In genomic region chr17:72120878-72121163, GRCh38 we compare ENCODE assay signal across 9 cellular contexts. TPM values are rescaled to one million over a fixed set of nuclear protein-coding genes. Genes with fewer than 3 reads are reported as not detected.
DNase-seq lines count a peak whose midpoint lies in the region; ATAC-seq and TF ChIP-seq lines count a peak whose summit lies in the region.
"Had no signal": no experiment of that assay in that cellular context is flagged by ENCODE, and none has a peak within 500 bp of the region (broad histone marks: within the 10 kb centered on the region; RNA-seq: fewer than 3 reads in every experiment).

SOX9 (plus strand) TSS chr17:72121020; CDS start chr17:72121392, 372 bp downstream.

- H3K9me3 ChIP-seq in gastrocnemius medialis: no peaks in the 10 kb centered on the region

- H3K27me3 Mint-ChIP-seq in effector memory CD8-positive, alpha-beta T cell: peaks cover 68 to 90% of the 10 kb centered on the region in 2 donors

- peaks cover 0 to 2% of the 10 kb centered on the region in 2 donors for H3K9me3 Mint-ChIP-seq in effector memory CD8-positive, alpha-beta T cell

- TF ChIP-seq CTCF in AG10803 (conservative IDR thresholded peaks at IDR 0.05; ENCODE audit: low read length) (no peak), astrocyte of the cerebellum (IDR thresholded peaks at IDR 0.05; ENCODE audit: low read depth, low read length, missing control alignments) (no peak), gastrocnemius medialis (IDR thresholded peaks at IDR 0.05 in 4 of 5, conservative IDR thresholded peaks at IDR 0.05 in 1 of 5) (no peak)

- H3K4me1 ChIP-seq in gastrocnemius medialis: peaks cover 11 to 30% of the 10 kb centered on the region in 2 donors

- peak within 1 kb of the TSS; percentile 88 to 91 (median 90) for H3K27ac ChIP-seq in gastrocnemius medialis

- peaks cover 4 to 17% (median 9%) of the 10 kb centered on the region in 3 donors for H3K27me3 ChIP-seq in gastrocnemius medialis

- H3K36me3 ChIP-seq in gastrocnemius medialis: no peaks in the 10 kb centered on the region

- peak; percentile 91 for ATAC-seq in GM18861 (IDR thresholded peaks at IDR 0.05; ENCODE audit: unreplicated experiment)
- peak; percentile 91 for ATAC-seq in HG02970 (IDR thresholded peaks at IDR 0.05; ENCODE audit: low FRiP score, unreplicated experiment)
- ATAC-seq in gastrocnemius medialis: peak; percentile 91
- no peak for ATAC-seq in effector memory CD8-positive, alpha-beta T cell (replicated peaks)

- H3K4me3 Mint-ChIP-seq in effector memory CD8-positive, alpha-beta T cell: no peak within 1 kb of the TSS

- H3K4me3 ChIP-seq in AG10803 (ENCODE audit: low read length) (peak within 1 kb of the TSS; percentile 85), astrocyte of the cerebellum (ENCODE audit: low read depth, low read length) (peak within 1 kb of the TSS; percentile 97), gastrocnemius medialis (peak within 1 kb of the TSS; percentile 70 to 76 (median 74))

- TF ChIP-seq POLR2A in gastrocnemius medialis (IDR thresholded peaks at IDR 0.05): peak; percentile 80 to 94

- peaks cover 0 to 4% of the 10 kb centered on the region in 2 donors for H3K4me1 Mint-ChIP-seq in effector memory CD8-positive, alpha-beta T cell (ENCODE audit: low read depth in 2 of 2)

- intact Hi-C loops in gastrocnemius medialis (cut with DNase I; ENCODE audit: low total_unique reads): loop anchor here (1.0 kb wide), 1 partner anchor 155 kb away; no protein-coding TSS in a partner anchor

- DNase-seq in AG10803 (ENCODE audit: low read depth): peak; percentile 94
- peak; percentile 71 for DNase-seq in NCI-H2107 (lab: John Stamatoyannopoulos, UW)
- DNase-seq in astrocyte of the cerebellum (ENCODE audit: low read depth): peak; percentile 95
- peak; percentile 90 for DNase-seq in iPS DF 19.7 (ENCODE audit: low read depth, low spot score)
- DNase-seq in gastrocnemius medialis: peak; percentile 93
- no peak for DNase-seq in effector memory CD8-positive, alpha-beta T cell

- in situ Hi-C loops in astrocyte of the cerebellum (cut with HindIII; ENCODE audit: low sequenced_read_pairs) (no loop called here), gastrocnemius medialis (cut with MboI; ENCODE audit: low sequenced_read_pairs in 4 of 4) (no loop called here)

- peaks cover 2% of the 10 kb centered on the region for H3K36me3 Mint-ChIP-seq in effector memory CD8-positive, alpha-beta T cell (ENCODE audit: insufficient read depth)

- no peak within 1 kb of the TSS for H3K27ac Mint-ChIP-seq in effector memory CD8-positive, alpha-beta T cell

RNA-seq across cellular contexts. Expression of gene SOX9, which starts in this region (rescaled TPM):
- total RNA-seq in gastrocnemius medialis: 1 to 10 TPM in 1 of 4 donors, under 1 TPM in 3; 0.31 to 1.0 (median 0.56) TPM
- total RNA-seq: T-helper 1 cell treated with Interleukin-12 subunit alpha and Interleukin-12 subunit beta and Interleukin-4 antibody, amounts not matched to agents 30 ng/mL and 1 ng/mL, for 36 hours had no signal

Comparison
In these comparisons a context has a peak if more than half of its experiments do, and no peak if none do; other contexts are left out.
1. DNase-seq: peak in AG10803 (single experiment), NCI-H2107 (single experiment), astrocyte of the cerebellum (single experiment), iPS DF 19.7 (single experiment) and gastrocnemius medialis (2 of 2); none in effector memory CD8-positive, alpha-beta T cell (0 of 3).
2. Peak in every context shown above with its lines, with median percentiles within 50 percentile points of each other: H3K4me3 ChIP-seq.